In the genomic region with DNA sequence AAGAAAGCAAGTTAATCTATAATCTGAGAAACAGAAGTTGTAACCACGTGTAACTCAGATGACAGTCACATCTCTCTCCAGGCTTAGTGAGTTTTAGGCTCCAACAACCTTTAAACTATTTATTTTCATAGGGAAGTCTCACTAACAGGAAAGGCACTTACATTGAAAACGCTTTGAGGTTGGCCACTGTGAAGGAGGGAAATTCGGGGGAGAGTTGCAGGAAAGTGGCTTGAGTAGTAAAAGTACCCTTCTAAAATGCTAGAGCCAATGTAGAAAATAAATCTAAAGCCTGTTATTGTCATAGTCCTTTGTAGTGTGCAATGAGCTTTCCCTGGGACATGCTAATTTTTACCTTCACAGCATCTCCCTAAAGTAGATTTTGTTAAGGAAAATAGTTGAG, we compare ENCODE assay signal across 11 cellular contexts. TPM values are rescaled to one million over a fixed set of nuclear protein-coding genes. Genes with fewer than 3 reads are reported as not detected.
DNase-seq lines count a peak whose midpoint lies in the region; ATAC-seq and FAIRE-seq lines count a peak whose summit lies in the region.
"Had no signal": no experiment of that assay in that cellular context is flagged by ENCODE, and none has a peak within 500 bp of the region (broad histone marks: within the 10 kb centered on the region; RNA-seq: fewer than 3 reads in every experiment).

No MANE protein-coding gene starts in this region.

- peak overlapping the region in 7 of 8 donors; percentile 94 to 99 (median 98) for H3K4me3 Mint-ChIP-seq in CD4-positive, alpha-beta memory T cell
- H3K4me3 Mint-ChIP-seq in activated naive CD8-positive, alpha-beta T cell treated with anti-CD3 and anti-CD28 coated beads, Interleukin-2, amount 50 U/mL, for 24 hours, result peak overlapping the region; percentile 97
- H3K4me3 Mint-ChIP-seq in natural killer cell treated with Interleukin-12 subunit alpha and Interleukin-12 subunit beta and Interleukin-15 and Interleukin-18, amount 100 ng/mL, for 72 hours, result peak overlapping the region; percentile 96

- H3K9me3 ChIP-seq in CD4-positive, alpha-beta memory T cell (ENCODE audit: control insufficient read depth in 1 of 2, low read length in 2 of 2), result no peaks in the 10 kb centered on the region
- H3K9me3 ChIP-seq in HUES64 (ENCODE audit: insufficient read depth, low read depth, low read length), result no peaks in the 10 kb centered on the region
- H3K9me3 ChIP-seq: SJSA1 had no signal

- no peak overlapping the region for H3K4me3 ChIP-seq in CD4-positive, alpha-beta memory T cell (ENCODE audit: low read length in 2 of 2)
- H3K4me3 ChIP-seq in HUES64 (ENCODE audit: low read length), result peak overlapping the region; percentile 92

- no peaks in the 10 kb centered on the region for H3K27me3 ChIP-seq in CD4-positive, alpha-beta memory T cell (ENCODE audit: insufficient read depth, low read length)
- no peaks in the 10 kb centered on the region for H3K27me3 ChIP-seq in HUES64 (ENCODE audit: insufficient read depth, low read length)
- H3K27me3 ChIP-seq: SJSA1 had no signal

- H3K27ac Mint-ChIP-seq in CD4-positive, alpha-beta memory T cell, result peak overlapping the region in 2 of 7 donors; percentile 15 to 93
- peak overlapping the region; percentile 95 for H3K27ac Mint-ChIP-seq in activated naive CD8-positive, alpha-beta T cell treated with anti-CD3 and anti-CD28 coated beads, Interleukin-2, amount 50 U/mL, for 24 hours
- H3K27ac Mint-ChIP-seq in natural killer cell treated with Interleukin-12 subunit alpha and Interleukin-12 subunit beta and Interleukin-15 and Interleukin-18, amount 100 ng/mL, for 72 hours, result peak overlapping the region; percentile 82 to 90

- peaks cover 0 to 2% (median 0%) of the 10 kb centered on the region in 8 donors for H3K9me3 Mint-ChIP-seq in CD4-positive, alpha-beta memory T cell
- H3K9me3 Mint-ChIP-seq in activated naive CD8-positive, alpha-beta T cell treated with anti-CD3 and anti-CD28 coated beads, Interleukin-2, amount 50 U/mL, for 24 hours, result peaks cover 5% of the 10 kb centered on the region
- H3K9me3 Mint-ChIP-seq in natural killer cell treated with Interleukin-12 subunit alpha and Interleukin-12 subunit beta and Interleukin-15 and Interleukin-18, amount 100 ng/mL, for 72 hours, result peaks cover 8% of the 10 kb centered on the region

- H3K4me1 ChIP-seq in CD4-positive, alpha-beta memory T cell (ENCODE audit: insufficient read depth, low read length), result peaks cover 23% of the 10 kb centered on the region
- H3K4me1 ChIP-seq in HUES64 (ENCODE audit: insufficient read depth, low read length), result peaks cover 20% of the 10 kb centered on the region; the same call in 1 of the 2 replicates

- FAIRE-seq in urothelium cell line (lab: Jason Lieb, UNC), result no peak

- CTCF ChIA-PET in CD4-positive, alpha-beta memory T cell (lab: Charles Lee; ENCODE audit: partially characterized antibody), result interaction anchor here (0.9 to 1.6 kb wide), 3 partner anchors 10 to 224 kb away, joined by 3 to 8 read pairs (median 8); no protein-coding TSS in a partner anchor

- no peaks in the 10 kb centered on the region for H3K36me3 ChIP-seq in CD4-positive, alpha-beta memory T cell (ENCODE audit: insufficient read depth, low read length)
- peaks cover 19% of the 10 kb centered on the region for H3K36me3 ChIP-seq in HUES64 (ENCODE audit: insufficient read depth, low read length)
- H3K36me3 ChIP-seq: SJSA1 had no signal

- peak overlapping the region; percentile 48; the same call in 1 of the 2 replicates for H3K9ac ChIP-seq in HUES64 (ENCODE audit: low read depth, low read length)

- POLR2A ChIA-PET in CD4-positive, alpha-beta memory T cell (lab: Charles Lee; ENCODE audit: partially characterized antibody), result interaction anchor here (0.9 to 1.4 kb wide), 3 partner anchors 16 to 452 kb away, joined by 3 to 6 read pairs (median 4); a partner anchor contains a TSS

- DNase-seq in CD4-positive, alpha-beta memory T cell, result no peak
- DNase-seq in activated naive CD8-positive, alpha-beta T cell treated with anti-CD3 and anti-CD28 coated beads, Interleukin-2, amount 50 U/mL, for 24 hours, result no peak
- DNase-seq in natural killer cell treated with Interleukin-12 subunit alpha and Interleukin-12 subunit beta and Interleukin-15 and Interleukin-18, amount 100 ng/mL, for 72 hours (ENCODE audit: low spot score), result peak; percentile 66
- DNase-seq in urothelium cell line (ENCODE audit: low spot score) (no peak), ACHN (no peak)
- DNase-seq: left colon, NCI-H226 had no signal

- ATAC-seq in activated naive CD8-positive, alpha-beta T cell treated with anti-CD3 and anti-CD28 coated beads, Interleukin-2, amount 50 U/mL, for 24 hours, result no peak
- no peak for ATAC-seq in natural killer cell treated with Interleukin-12 subunit alpha and Interleukin-12 subunit beta and Interleukin-15 and Interleukin-18, amount 100 ng/mL, for 72 hours
- ATAC-seq in GM21447 (IDR thresholded peaks at IDR 0.05; ENCODE audit: unreplicated experiment) (no peak), HG03025 (IDR thresholded peaks at IDR 0.05; ENCODE audit: low FRiP score, unreplicated experiment) (no peak)

- 51% methylated on average over 3 of the region's 3 CpGs for WGBS in HUES64

- intact Hi-C loops in CD4-positive, alpha-beta memory T cell (cut with micrococcal nuclease), result loop anchor here (2.0 kb wide), 2 partner anchors 355 to 453 kb away; a partner anchor contains a TSS

- H3K36me3 Mint-ChIP-seq in CD4-positive, alpha-beta memory T cell, result peaks cover 6 to 14% of the 10 kb centered on the region in 2 donors
- H3K36me3 Mint-ChIP-seq in activated naive CD8-positive, alpha-beta T cell treated with anti-CD3 and anti-CD28 coated beads, Interleukin-2, amount 50 U/mL, for 24 hours (ENCODE audit: low read depth), result peaks cover 15% of the 10 kb centered on the region
- H3K36me3 Mint-ChIP-seq in natural killer cell treated with Interleukin-12 subunit alpha and Interleukin-12 subunit beta and Interleukin-15 and Interleukin-18, amount 100 ng/mL, for 72 hours, result peaks cover 21% of the 10 kb centered on the region

- in situ Hi-C loops in ACHN (cut with HindIII; ENCODE audit: low pct_ligation_motif_present, low pct_unique_long_range_greater_than_20kb, low sequenced_read_pairs), result no loop called here

- H3K4me1 Mint-ChIP-seq in CD4-positive, alpha-beta memory T cell, result peaks cover 21 to 39% (median 25%) of the 10 kb centered on the region in 4 donors
- H3K4me1 Mint-ChIP-seq in activated naive CD8-positive, alpha-beta T cell treated with anti-CD3 and anti-CD28 coated beads, Interleukin-2, amount 50 U/mL, for 24 hours, result peaks cover 33% of the 10 kb centered on the region
- peaks cover 28 to 33% of the 10 kb centered on the region in 2 donors for H3K4me1 Mint-ChIP-seq in natural killer cell treated with Interleukin-12 subunit alpha and Interleukin-12 subunit beta and Interleukin-15 and Interleukin-18, amount 100 ng/mL, for 72 hours (ENCODE audit: low read depth in 2 of 2)

- H3K27ac ChIP-seq in CD4-positive, alpha-beta memory T cell (ENCODE audit: low read depth, low read length), result no peak overlapping the region
- no peak overlapping the region for H3K27ac ChIP-seq in HUES64 (ENCODE audit: low read depth, low read length)
- H3K27ac ChIP-seq: SJSA1 had no signal

- H3K27me3 Mint-ChIP-seq in CD4-positive, alpha-beta memory T cell, result peaks cover 0 to 2% of the 10 kb centered on the region in 2 donors
- peaks cover 4% of the 10 kb centered on the region for H3K27me3 Mint-ChIP-seq in activated naive CD8-positive, alpha-beta T cell treated with anti-CD3 and anti-CD28 coated beads, Interleukin-2, amount 50 U/mL, for 24 hours
- H3K27me3 Mint-ChIP-seq in natural killer cell treated with Interleukin-12 subunit alpha and Interleukin-12 subunit beta and Interleukin-15 and Interleukin-18, amount 100 ng/mL, for 72 hours, result peaks cover 8 to 11% of the 10 kb centered on the region in 2 donors

RNA-seq across cellular contexts. Expression of a gene that starts 1.0 kb away (rescaled TPM):
- total RNA-seq in CD4-positive, alpha-beta memory T cell, result 10 to 100 TPM; 16.6 to 21.1 TPM
- 1 to 10 TPM; 7.7 to 8.8 TPM for polyA plus RNA-seq in CD4-positive, alpha-beta memory T cell
- polyA plus RNA-seq in HUES64 (2013, experiment 1 of 2), result 21.1 TPM
- 20.1 TPM for polyA plus RNA-seq in HUES64 (2013, experiment 2 of 2)
- total RNA-seq in natural killer cell treated with Interleukin-12 subunit alpha and Interleukin-12 subunit beta and Interleukin-15 and Interleukin-18, amount 100 ng/mL, for 72 hours, result 10 to 100 TPM; 12.1 to 21.9 TPM
